In genomic region chr19:15108845-15109767, GRCh38 we compare ENCODE assay signal across 14 cellular contexts. TPM values are rescaled to one million over a fixed set of nuclear protein-coding genes. Genes with fewer than 3 reads are reported as not detected.
DNase-seq lines count a peak whose midpoint lies in the region; ATAC-seq and TF ChIP-seq lines count a peak whose summit lies in the region.
"Had no signal": no experiment of that assay in that cellular context is flagged by ENCODE, and none has a peak within 500 bp of the region (broad histone marks: within the 10 kb centered on the region; RNA-seq: fewer than 3 reads in every experiment).

No MANE protein-coding gene starts in this region.

- ATAC-seq in GM21423 (IDR thresholded peaks at IDR 0.05; ENCODE audit: unreplicated experiment): no peak
- no peak for ATAC-seq in GM21723 (IDR thresholded peaks at IDR 0.05; ENCODE audit: unreplicated experiment)
- ATAC-seq: body of pancreas had no signal

- no peaks in the 10 kb centered on the region for H3K9me3 ChIP-seq in GM23248 (ENCODE audit: low read depth)
- peaks cover 0 to 8% of the 10 kb centered on the region in 2 donors for H3K9me3 ChIP-seq in ascending aorta
- H3K9me3 ChIP-seq in iPS-18a (ENCODE audit: control insufficient read depth, low read depth, low read length): no peaks in the 10 kb centered on the region
- peaks cover 3% of the 10 kb centered on the region for H3K9me3 ChIP-seq in smooth muscle cell (replicated peaks; ENCODE audit: low read depth)
- H3K9me3 ChIP-seq: body of pancreas had no signal

- 81 to 88% methylated on average over 13 to 20 of the region's 21 CpGs for WGBS in GM23248 (ENCODE audit: low coverage in 1 of 2, low lambda C conversion rate in 2 of 2, missing lambda C conversion rate in 2 of 2), 2 experiments
- WGBS in smooth muscle cell (ENCODE audit: low lambda C conversion rate): 90% methylated on average over 14 of the region's 21 CpGs

- H3K4me1 ChIP-seq in GM23248 (ENCODE audit: insufficient read depth) (peaks cover 5% of the 10 kb centered on the region; the same call in 1 of the 2 replicates), ascending aorta (peaks cover 4 to 10% of the 10 kb centered on the region in 2 donors), iPS-18a (ENCODE audit: control insufficient read depth, low read depth, low read length) (peaks cover 12% of the 10 kb centered on the region), smooth muscle cell (ENCODE audit: low read depth) (peaks cover 11% of the 10 kb centered on the region)

- H2AFZ ChIP-seq in GM23248 (no peak overlapping the region), smooth muscle cell (ENCODE audit: low read depth) (no peak overlapping the region)

- H3K4me2 ChIP-seq in GM23248 (ENCODE audit: unreplicated experiment) (peak overlapping the region; percentile 99), smooth muscle cell (peak overlapping the region; percentile 92)

- H3K36me3 ChIP-seq in GM23248 (ENCODE audit: low read depth): peaks cover 24% of the 10 kb centered on the region
- H3K36me3 ChIP-seq in ascending aorta: peaks cover 40 to 52% of the 10 kb centered on the region in 2 donors
- H3K36me3 ChIP-seq in iPS-18a (ENCODE audit: control insufficient read depth, low read depth, low read length): peaks cover 36% of the 10 kb centered on the region
- no peaks in the 10 kb centered on the region for H3K36me3 ChIP-seq in smooth muscle cell (ENCODE audit: low read depth)

- no peaks in the 10 kb centered on the region for H3K9me2 ChIP-seq in GM23248 (ENCODE audit: insufficient read depth)

- H3K27ac ChIP-seq in GM23248 (no peak overlapping the region), ascending aorta (peak overlapping the region; percentile 92 to 97), iPS-18a (ENCODE audit: low read length) (no peak overlapping the region), smooth muscle cell (ENCODE audit: low read depth) (peak overlapping the region; percentile 92)

- intact Hi-C loops in ascending aorta (cut with DNase I): loop anchor here (5.0 kb wide), 4 partner anchors 223 to 728 kb away; partner anchors contain the start of gene BRD4

- H3K9ac ChIP-seq in GM23248: peak overlapping the region; percentile 100
- no peak overlapping the region for H3K9ac ChIP-seq in iPS-18a (ENCODE audit: low read length)
- H3K9ac ChIP-seq in smooth muscle cell (ENCODE audit: low read depth): no peak overlapping the region

- H3F3A ChIP-seq in GM23248 (ENCODE audit: insufficient read depth) (peaks cover 27% of the 10 kb centered on the region), smooth muscle cell (ENCODE audit: low read depth) (peaks cover 18% of the 10 kb centered on the region)

- H3K79me2 ChIP-seq in GM23248 (ENCODE audit: insufficient read depth): peaks cover 42% of the 10 kb centered on the region
- peaks cover 25% of the 10 kb centered on the region for H3K79me2 ChIP-seq in smooth muscle cell (ENCODE audit: low read depth)

- TF ChIP-seq CTCF in ascending aorta (IDR thresholded peaks at IDR 0.05): no peak
- TF ChIP-seq CTCF in smooth muscle cell (IDR thresholded peaks at IDR 0.05; ENCODE audit: borderline replicate concordance, insufficient read depth, poor library complexity, severe bottlenecking): no peak

- H3K4me3 ChIP-seq in GM23248 (peak overlapping the region; percentile 96), ascending aorta (peak overlapping the region in 1 of 2 donors; percentile 95), iPS-18a (ENCODE audit: low read length) (peak overlapping the region; percentile 59), smooth muscle cell (peak overlapping the region; percentile 99)
- H3K4me3 ChIP-seq: body of pancreas had no signal

- in situ Hi-C loops in GM23248 (cut with MboI): no loop called here

- DNase-seq in GM23248: no peak
- no peak for DNase-seq in ascending aorta (ENCODE audit: low spot score in 2 of 2)
- no peak for DNase-seq in smooth muscle cell (lab: John Stamatoyannopoulos, UW; ENCODE audit: unreplicated experiment)
- DNase-seq in activated T-cell treated with anti-CD3 and anti-CD28 coated beads, Interleukin-2, amount 50 U/mL, for 48 hours: no peak
- no peak for DNase-seq in retina
- DNase-seq: activated CD4-positive, CD25-positive, alpha-beta regulatory T cell; activated T-cell treated with anti-CD3 and anti-CD28 coated beads, Interleukin-2, amount 50 U/mL, for 1 hour; body of pancreas; naive B cell; NCI-H1092 had no signal

- no peaks in the 10 kb centered on the region for H4K20me1 ChIP-seq in GM23248 (ENCODE audit: insufficient read depth)
- peaks cover 5% of the 10 kb centered on the region for H4K20me1 ChIP-seq in smooth muscle cell (ENCODE audit: low read depth)

- no peaks in the 10 kb centered on the region for H3K27me3 ChIP-seq in GM23248 (replicated peaks; ENCODE audit: insufficient read depth)
- no peaks in the 10 kb centered on the region for H3K27me3 ChIP-seq in ascending aorta
- H3K27me3 ChIP-seq in iPS-18a (ENCODE audit: control insufficient read depth, insufficient read depth, low read length): no peaks in the 10 kb centered on the region
- H3K27me3 ChIP-seq in smooth muscle cell (ENCODE audit: low read depth): no peaks in the 10 kb centered on the region
- H3K27me3 ChIP-seq: body of pancreas had no signal

RNA-seq across cellular contexts. Expression of gene SYDE1, which starts 1.9 kb away (rescaled TPM):
- total RNA-seq in GM23248 (2014; rRNA removed; shearing (Covaris generic)): 104 and 113 TPM in 2 replicates
- polyA plus RNA-seq in GM23248 (2016; fragmentation: Nextera tagmentation; extraction: Ambion mirVana) (15.6 and 16.2 TPM in 2 replicates), smooth muscle cell (42.2 and 51.6 TPM in 2 replicates)
- total RNA-seq in ascending aorta (104 TPM), smooth muscle cell (27.6 and 39.3 TPM in 2 replicates)

RNA-seq across cellular contexts. Expression of gene OR1I1, which starts 27.1 kb away (rescaled TPM):
- total RNA-seq in GM23248 (2014; rRNA removed; shearing (Covaris generic)): not detected in 2 replicates
- not detected in 2 replicates for polyA plus RNA-seq in GM23248 (2016; fragmentation: Nextera tagmentation; extraction: Ambion mirVana)
- total RNA-seq in ascending aorta: not detected
- total RNA-seq in smooth muscle cell: not detected in 2 replicates
- polyA plus RNA-seq in smooth muscle cell: not detected in 2 replicates
- total RNA-seq: body of pancreas, SK-MEL-5 had no signal

RNA-seq across cellular contexts. Expression of gene CASP14, which starts 59.8 kb away (rescaled TPM):
- not detected in 2 replicates for total RNA-seq in GM23248 (2014; rRNA removed; shearing (Covaris generic))
- polyA plus RNA-seq in GM23248 (2016; fragmentation: Nextera tagmentation; extraction: Ambion mirVana): not detected in 2 replicates
- total RNA-seq in ascending aorta: not detected
- total RNA-seq in smooth muscle cell: not detected in 2 replicates
- polyA plus RNA-seq in smooth muscle cell: not detected in 2 replicates
- total RNA-seq: body of pancreas, SK-MEL-5 had no signal

Comparison
In these comparisons a context has a peak if more than half of its experiments do, and no peak if none do; other contexts are left out.
1. H3K27ac ChIP-seq: peak in ascending aorta (2 of 2) and smooth muscle cell (single experiment); none in GM23248 (single experiment) and iPS-18a (single experiment).